Comparison of ENCODE assay signal across 8 cellular contexts in genomic region chr9:120715331-120715924, GRCh38. TPM values are rescaled to one million over a fixed set of nuclear protein-coding genes. Genes with fewer than 3 reads are reported as not detected.
DNase-seq lines count a peak whose midpoint lies in the region; ATAC-seq and TF ChIP-seq lines count a peak whose summit lies in the region.

No MANE protein-coding gene starts in this region.

- TF ChIP-seq POLR2A in tibial nerve (IDR thresholded peaks at IDR 0.05), result peak in 1 of 2 donors; percentile 15

- no peaks in the 10 kb centered on the region for H3K9me3 Mint-ChIP-seq in Caco-2 (ENCODE audit: unreplicated experiment)

- H3K27me3 ChIP-seq in Caco-2 (replicated peaks; ENCODE audit: control insufficient read depth, insufficient read depth, low read length) (no peaks in the 10 kb centered on the region), liver (ENCODE audit: control insufficient read depth in 4 of 4, insufficient read depth in 4 of 4, low read length in 3 of 4) (no peaks in the 10 kb centered on the region), tibial nerve (no peaks in the 10 kb centered on the region)

- peak overlapping the region; percentile 85 for H3K4me3 Mint-ChIP-seq in Caco-2 (ENCODE audit: unreplicated experiment)

- no peak for TF ChIP-seq EP300 in tibial nerve (IDR thresholded peaks at IDR 0.05)

- peak in 1 of 2 donors; percentile 6 for TF ChIP-seq RAD21 in liver (IDR thresholded peaks at IDR 0.05)

- H3K4me1 ChIP-seq in Caco-2 (peaks cover 19% of the 10 kb centered on the region), liver (ENCODE audit: control insufficient read depth in 4 of 4, insufficient read depth in 4 of 4, low read length in 3 of 4) (peaks cover 5 to 48% (median 20%) of the 10 kb centered on the region in 4 donors), tibial nerve (peaks cover 0 to 40% (median 15%) of the 10 kb centered on the region in 4 donors)

- 46% methylated on average over 14 of the region's 14 CpGs for WGBS in liver
- 20 to 28% methylated on average over 13 to 14 of the region's 14 CpGs for WGBS in tibial nerve, 2 donors

- no peaks in the 10 kb centered on the region for H3K27me3 Mint-ChIP-seq in Caco-2 (ENCODE audit: insufficient read depth, unreplicated experiment)

- H3K36me3 ChIP-seq in Caco-2 (ENCODE audit: control insufficient read depth, insufficient read depth, low read length) (no peaks in the 10 kb centered on the region), liver (ENCODE audit: control insufficient read depth in 4 of 4, insufficient read depth in 3 of 4, low read depth in 1 of 4, low read length in 3 of 4) (no peaks in the 10 kb centered on the region), tibial nerve (no peaks in the 10 kb centered on the region)

- ATAC-seq in HG03521 (IDR thresholded peaks at IDR 0.05; ENCODE audit: unreplicated experiment) (no peak), GM21786 (IDR thresholded peaks at IDR 0.05; ENCODE audit: unreplicated experiment) (no peak)

- H3K9me3 ChIP-seq in Caco-2, result no peaks in the 10 kb centered on the region
- H3K9me3 ChIP-seq in liver (ENCODE audit: control insufficient read depth in 4 of 4, low read length in 3 of 4), result no peaks in the 10 kb centered on the region
- no peaks in the 10 kb centered on the region for H3K9me3 ChIP-seq in tibial nerve

- H3K27ac ChIP-seq in cingulate gyrus (ENCODE audit: low read depth, low read length) (peak overlapping the region; percentile 94), liver (ENCODE audit: low read depth in 1 of 2, low read length in 2 of 2) (peak overlapping the region; percentile 71 to 86), tibial nerve (peak overlapping the region; percentile 83 to 98 (median 92))

- no peaks in the 10 kb centered on the region for H3K4me1 Mint-ChIP-seq in Caco-2 (ENCODE audit: low read depth, unreplicated experiment)

- POLR2A ChIA-PET in Caco-2 (lab: Charles Lee), result interaction anchor here (0.6 kb wide), 1 partner anchor 15 kb away, joined by 6 read pairs; no protein-coding TSS in a partner anchor

- H3K9ac ChIP-seq in liver (ENCODE audit: low read depth in 1 of 2, low read length in 2 of 2), result peak overlapping the region in 1 of 2 donors; percentile 75

- no TSS peak for BruUV-seq in Caco-2 (replicated peaks; lab: Mats Ljungman, UMichigan)

- H3K36me3 Mint-ChIP-seq in Caco-2 (ENCODE audit: insufficient read depth, unreplicated experiment), result peaks cover 6% of the 10 kb centered on the region

- no peak for TF ChIP-seq CTCF in Caco-2 (IDR thresholded peaks at IDR 0.05; ENCODE audit: insufficient read depth in 1 of 2, low read depth in 1 of 2, low read length in 1 of 2, severe bottlenecking in 1 of 2, unreplicated experiment in 1 of 2)
- TF ChIP-seq CTCF in liver (IDR thresholded peaks at IDR 0.05; ENCODE audit: low read depth, low read length, missing input control), result no peak
- TF ChIP-seq CTCF in tibial nerve (IDR thresholded peaks at IDR 0.05), result no peak

- no peak overlapping the region for H3K4me3 ChIP-seq in Caco-2 (ENCODE audit: low read depth, low read length)
- no peak overlapping the region for H3K4me3 ChIP-seq in liver (ENCODE audit: low read depth in 1 of 3, low read length in 3 of 3)
- peak overlapping the region; percentile 73 to 97 (median 87) for H3K4me3 ChIP-seq in tibial nerve

- no peak overlapping the region for H3K27ac Mint-ChIP-seq in Caco-2 (ENCODE audit: unreplicated experiment)

- CTCF ChIA-PET in Caco-2 (lab: Charles Lee), result interaction anchor here (0.6 kb wide), 2 partner anchors 15 to 22 kb away, joined by 4 read pairs; no protein-coding TSS in a partner anchor

- intact Hi-C loops in Caco-2 (cut with micrococcal nuclease; ENCODE audit: unreplicated experiment), result loop anchor here (2.0 kb wide), 2 partner anchors 15 to 97 kb away; no protein-coding TSS in a partner anchor

- DNase-seq in Caco-2, result no peak
- peak; percentile 25 for DNase-seq in NCI-H1436 (lab: John Stamatoyannopoulos, UW)
- DNase-seq in tibial nerve (ENCODE audit: low spot score in 2 of 2), result peak; percentile 38 to 43
- no peak for DNase-seq in inferior parietal cortex (ENCODE audit: extremely low spot score)

TF ChIP-seq in liver, 16 proteins besides CTCF, POLR2A, EP300 and RAD21:
- TF ChIP-seq ATF3 (IDR thresholded peaks at IDR 0.05) (no peak), FOXA1 (IDR thresholded peaks at IDR 0.05) (no peak), TAF1 (conservative IDR thresholded peaks at IDR 0.05) (no peak), EGR1 (IDR thresholded peaks at IDR 0.05; ENCODE audit: low read depth in 2 of 2) (no peak), MAX (IDR thresholded peaks at IDR 0.05) (no peak), YY1 (IDR thresholded peaks at IDR 0.05) (no peak), RXRA (IDR thresholded peaks at IDR 0.05) (peak; percentile 81), SP1 (IDR thresholded peaks at IDR 0.05) (peak; percentile 42)

RNA-seq across cellular contexts. Expression of gene MEGF9, which starts 1.2 kb away (rescaled TPM):
- total RNA-seq in Caco-2 (2022) (2.8 and 2.9 TPM in 2 replicates), liver (10 to 100 TPM; 19.8 to 27.4 TPM), tibial nerve (100 to 1,000 TPM in 1 of 4 donors, 10 to 100 TPM in 3; 62.1 to 113 (median 91.8) TPM)
- 10 to 100 TPM; 15.5 to 18.7 TPM for polyA plus RNA-seq in liver

Comparison
In these comparisons a context has a peak if more than half of its experiments do, and no peak if none do; other contexts are left out.
1. DNase-seq: peak in NCI-H1436 (single experiment) and tibial nerve (2 of 2); none in Caco-2 (0 of 2) and inferior parietal cortex (single experiment).
2. H3K4me3 ChIP-seq: peak in tibial nerve (4 of 4); none in Caco-2 (single experiment) and liver (0 of 3).
3. Peak in every context shown above with its lines, with median percentiles within 50 percentile points of each other: H3K27ac ChIP-seq.